In the genomic region with DNA sequence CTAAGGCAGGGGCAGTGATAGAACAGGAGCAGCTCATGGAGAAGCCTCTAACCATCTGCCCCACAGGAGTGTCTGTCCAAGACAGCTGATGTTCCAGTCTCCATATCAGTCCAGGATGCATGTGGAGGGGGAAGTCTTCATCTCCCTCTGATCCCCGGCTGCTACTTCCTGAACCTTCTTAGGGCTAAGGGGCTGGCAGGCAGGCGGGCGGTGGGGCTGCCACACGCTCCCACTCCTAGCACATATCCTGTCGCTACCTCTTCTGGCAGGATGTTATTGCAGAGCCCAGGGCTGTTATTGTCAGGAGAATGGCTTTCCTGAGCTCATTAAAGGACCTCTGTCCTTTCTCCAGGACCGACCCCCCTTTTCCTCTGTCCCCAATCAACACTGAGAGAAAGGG, we compare ENCODE assay signal across 19 cellular contexts. TPM values are rescaled to one million over a fixed set of nuclear protein-coding genes. Genes with fewer than 3 reads are reported as not detected.
DNase-seq lines count a peak whose midpoint lies in the region; ATAC-seq and TF ChIP-seq lines count a peak whose summit lies in the region.
"Had no signal": no experiment of that assay in that cellular context is flagged by ENCODE, and none has a peak within 500 bp of the region (broad histone marks: within the 10 kb centered on the region; RNA-seq: fewer than 3 reads in every experiment).

No MANE protein-coding gene starts in this region.

- H3K79me2 ChIP-seq in mesendoderm (ENCODE audit: control insufficient read depth, insufficient read depth, low read length), result no peaks in the 10 kb centered on the region

- peaks cover 4 to 62% (median 31%) of the 10 kb centered on the region in 12 donors for H3K4me1 ChIP-seq in heart left ventricle
- H3K4me1 ChIP-seq in right atrium auricular region, result peaks cover 0 to 30% of the 10 kb centered on the region in 2 donors
- H3K4me1 ChIP-seq in mesendoderm (ENCODE audit: control insufficient read depth, low read depth, low read length), result peaks cover 14% of the 10 kb centered on the region
- H3K4me1 ChIP-seq in upper lobe of right lung, result peaks cover 21% of the 10 kb centered on the region

- WGBS in heart left ventricle, 4 donors, result 49 to 77% (median 65%) methylated on average over 6 of the region's 6 CpGs
- WGBS in mesendoderm (ENCODE audit: extremely low coverage, insufficient coverage, low lambda C conversion rate), result no CpG with 5 or more reads among the region's 6 CpGs

- no peak for TF ChIP-seq CTCF in heart left ventricle (IDR thresholded peaks at IDR 0.05)
- TF ChIP-seq CTCF in right atrium auricular region (IDR thresholded peaks at IDR 0.05), result no peak
- no peak for TF ChIP-seq CTCF in endothelial cell (IDR thresholded peaks at IDR 0.05; ENCODE audit: unreplicated experiment)
- no peak for TF ChIP-seq CTCF in upper lobe of right lung (IDR thresholded peaks at IDR 0.05)

- no peak overlapping the region for H3K56ac ChIP-seq in mesendoderm (ENCODE audit: low read length)

- no peak overlapping the region for H2BK15ac ChIP-seq in mesendoderm (replicated peaks; ENCODE audit: low read depth)

- H3K79me1 ChIP-seq in mesendoderm (ENCODE audit: low read length), result no peaks in the 10 kb centered on the region

- no peak overlapping the region for H3K18ac ChIP-seq in mesendoderm (ENCODE audit: low read length)

- H4K5ac ChIP-seq in mesendoderm (ENCODE audit: low read length), result no peak overlapping the region

- H3K4me3 ChIP-seq in heart left ventricle, result no peak overlapping the region
- no peak overlapping the region for H3K4me3 ChIP-seq in right atrium auricular region
- H3K4me3 ChIP-seq in mesendoderm (ENCODE audit: low read length), result no peak overlapping the region
- H3K4me3 ChIP-seq in upper lobe of right lung, result no peak overlapping the region

- no peak overlapping the region for H2BK5ac ChIP-seq in mesendoderm (ENCODE audit: low read length)

- H3K27me3 ChIP-seq in heart left ventricle (no peaks in the 10 kb centered on the region), right atrium auricular region (no peaks in the 10 kb centered on the region), mesendoderm (ENCODE audit: insufficient read depth, low read length, poor library complexity) (no peaks in the 10 kb centered on the region), upper lobe of right lung (no peaks in the 10 kb centered on the region)

- H3K9me3 ChIP-seq in heart left ventricle (no peaks in the 10 kb centered on the region), right atrium auricular region (no peaks in the 10 kb centered on the region), upper lobe of right lung (no peaks in the 10 kb centered on the region)

- peaks cover 63% of the 10 kb centered on the region for H3K4me1 Mint-ChIP-seq in endothelial cell (ENCODE audit: unreplicated experiment)
- H3K4me1 Mint-ChIP-seq: CD14-positive monocyte had no signal

- H4K8ac ChIP-seq in mesendoderm (ENCODE audit: low read depth, low read length), result no peak overlapping the region

- TF ChIP-seq POLR2A in heart left ventricle (IDR thresholded peaks at IDR 0.05), result no peak

- peaks cover 31% of the 10 kb centered on the region for H3K27me3 Mint-ChIP-seq in endothelial cell (ENCODE audit: unreplicated experiment)

- H3K9me3 Mint-ChIP-seq in endothelial cell (ENCODE audit: unreplicated experiment), result no peaks in the 10 kb centered on the region
- H3K9me3 Mint-ChIP-seq: CD8-positive, alpha-beta T cell; HFFc6 had no signal

- DNase-seq in heart left ventricle (no peak), right atrium auricular region (ENCODE audit: low spot score) (no peak), endothelial cell (ENCODE audit: low spot score) (peak; percentile 48), mesendoderm (no peak), upper lobe of right lung (no peak)
- DNase-seq: CD8-positive, alpha-beta T cell; COR-L47; DMS153; DMS79 treated with DMSO at 0.1 percent for 48 hours; EL; HCEC 1CT; HFFc6 had no signal

- no peak overlapping the region for H3K4me2 ChIP-seq in mesendoderm (ENCODE audit: low read length)

- no peaks in the 10 kb centered on the region for H3K36me3 ChIP-seq in heart left ventricle
- no peaks in the 10 kb centered on the region for H3K36me3 ChIP-seq in right atrium auricular region
- no peaks in the 10 kb centered on the region for H3K36me3 ChIP-seq in mesendoderm (ENCODE audit: control insufficient read depth, insufficient read depth, low read length)
- H3K36me3 ChIP-seq in upper lobe of right lung, result no peaks in the 10 kb centered on the region

- peak overlapping the region; percentile 31 for H3K4me3 Mint-ChIP-seq in endothelial cell (ENCODE audit: unreplicated experiment)
- H3K4me3 Mint-ChIP-seq: CD8-positive, alpha-beta T cell; HFFc6 had no signal

- no peak overlapping the region for H3K4ac ChIP-seq in mesendoderm (ENCODE audit: low read depth, low read length)

- intact Hi-C loops in heart left ventricle (cut with DNase I) (loop anchor here in 4 of 10 donors (5.0 to 10.0 kb wide), 3 partner anchors 35 to 72 kb away; no protein-coding TSS in a partner anchor), upper lobe of right lung (cut with DNase I) (no loop called here)

- H3K23ac ChIP-seq in mesendoderm (ENCODE audit: low read length), result no peak overlapping the region

- H3K27ac ChIP-seq in heart left ventricle, result peak overlapping the region in 7 of 12 donors; percentile 10 to 56 (median 39)
- H3K27ac ChIP-seq in right atrium auricular region, result no peak overlapping the region
- no peak overlapping the region for H3K27ac ChIP-seq in mesendoderm (ENCODE audit: low read depth, low read length)
- H3K27ac ChIP-seq in upper lobe of right lung, result no peak overlapping the region
- H3K27ac ChIP-seq: 22Rv1, HL-60 had no signal

- H3K9ac ChIP-seq in mesendoderm (ENCODE audit: low read length), result no peak overlapping the region

- H2BK120ac ChIP-seq in mesendoderm (ENCODE audit: low read depth, low read length), result no peak overlapping the region

- peak overlapping the region; percentile 22 for H2AK5ac ChIP-seq in mesendoderm (ENCODE audit: low read length)

- peaks cover 6% of the 10 kb centered on the region for H3K36me3 Mint-ChIP-seq in endothelial cell (ENCODE audit: low read depth, unreplicated experiment)
- H3K36me3 Mint-ChIP-seq: CD14-positive monocyte; CD8-positive, alpha-beta T cell had no signal

- H3K27ac Mint-ChIP-seq in endothelial cell (ENCODE audit: unreplicated experiment), result peak overlapping the region; percentile 79
- H3K27ac Mint-ChIP-seq: CD8-positive, alpha-beta T cell; HFFc6 had no signal

- ATAC-seq in heart left ventricle (peak in 1 of 4 donors; percentile 43), upper lobe of right lung (peak; percentile 21), HG02970 (IDR thresholded peaks at IDR 0.05; ENCODE audit: low FRiP score, unreplicated experiment) (no peak), HG03521 (IDR thresholded peaks at IDR 0.05; ENCODE audit: unreplicated experiment) (no peak)
- ATAC-seq: CD8-positive, alpha-beta T cell had no signal

RNA-seq across cellular contexts. Expression of a gene that starts 25.4 kb away (rescaled TPM):
- total RNA-seq in heart left ventricle, result 1 to 10 TPM in 1 of 9 donors, under 1 TPM in 5, not detected in 3; 0.07 to 1.1 (median 0.35) TPM
- polyA plus RNA-seq in heart left ventricle, result under 1 TPM; 0.08 to 0.14 TPM
- total RNA-seq in right atrium auricular region, result not detected
- total RNA-seq in endothelial cell (ENCODE audit: unreplicated experiment), result 4.7 TPM
- 0.38 TPM for polyA plus RNA-seq in mesendoderm (2013, experiment 1 of 2)
- 0.25 TPM for polyA plus RNA-seq in mesendoderm (2013, experiment 2 of 2)
- total RNA-seq in upper lobe of right lung, result not detected
- total RNA-seq: CD8-positive, alpha-beta T cell; H4; HFFc6 had no signal
- polyA plus RNA-seq: BJ, CD14-positive monocyte had no signal

RNA-seq across cellular contexts. Expression of a gene that starts 29.9 kb away (rescaled TPM):
- 10 to 100 TPM in 4 of 9 donors, 1 to 10 TPM in 5; 5.7 to 63.3 (median 9.9) TPM for total RNA-seq in heart left ventricle
- 1 to 10 TPM; 1.1 to 8.9 TPM for polyA plus RNA-seq in heart left ventricle
- total RNA-seq in right atrium auricular region, result 10 to 100 TPM in 1 of 2 donors, 1 to 10 TPM in 1; 6.3 to 13.6 TPM
- 48.8 TPM for total RNA-seq in endothelial cell (ENCODE audit: unreplicated experiment)
- polyA plus RNA-seq in mesendoderm (2013, experiment 1 of 2), result 17.1 TPM
- 15.2 TPM for polyA plus RNA-seq in mesendoderm (2013, experiment 2 of 2)
- total RNA-seq in upper lobe of right lung, result 1.2 TPM
- total RNA-seq: CD8-positive, alpha-beta T cell; HFFc6 had no signal
- polyA plus RNA-seq: BJ, CD14-positive monocyte had no signal

Comparison
In these comparisons a context has a peak if more than half of its experiments do, and no peak if none do; other contexts are left out.
1. H3K27ac ChIP-seq: peak in heart left ventricle (7 of 12); none in right atrium auricular region (0 of 2), mesendoderm (single experiment) and upper lobe of right lung (single experiment).